In the genomic region with DNA sequence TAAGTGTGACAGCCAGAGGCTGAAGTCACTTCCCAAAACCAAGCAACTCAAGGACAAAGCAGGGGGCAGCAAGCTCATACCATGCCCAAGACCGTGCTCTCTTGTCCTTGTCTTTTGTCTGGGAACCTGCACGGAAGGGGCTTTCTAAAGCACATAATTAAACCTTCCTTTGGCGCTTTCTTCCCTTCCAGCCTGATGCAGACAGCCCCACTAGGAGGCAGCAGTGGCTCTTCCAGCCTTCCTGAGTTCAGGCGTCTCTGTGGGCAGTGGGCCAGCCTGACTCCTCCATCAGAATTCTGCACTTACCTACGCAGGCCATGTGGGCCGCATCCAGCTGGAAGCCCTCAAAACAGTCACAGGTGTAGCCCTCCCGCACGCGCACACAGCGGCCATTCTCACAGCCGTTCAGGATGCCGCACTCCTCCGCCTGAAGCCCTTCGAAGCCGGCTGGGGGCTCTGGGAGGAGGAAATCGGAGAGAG, we compare ENCODE assay signal across 8 cellular contexts. TPM values are rescaled to one million over a fixed set of nuclear protein-coding genes. Genes with fewer than 3 reads are reported as not detected.
DNase-seq lines count a peak whose midpoint lies in the region; ATAC-seq lines count a peak whose summit lies in the region.

No MANE protein-coding gene starts in this region.

- DNase-seq in Daoy (ENCODE audit: low read depth) (peak; percentile 80), NCI-H1694 (lab: John Stamatoyannopoulos, UW) (peak; percentile 96), astrocyte of the hippocampus (ENCODE audit: low read depth, low spot score) (peak; percentile 94), iPS-NIHi11 (ENCODE audit: low spot score) (peak; percentile 66), stromal cell of bone marrow (ENCODE audit: low read depth) (peak; percentile 57)
- DNase-seq in stimulated activated CD8-positive, alpha-beta memory T cell treated with anti-CD3 and anti-CD28 coated beads, Interleukin-4, amount 100 ng/mL, for 48 hours, result no peak

- ATAC-seq in HG03159 (IDR thresholded peaks at IDR 0.05; ENCODE audit: unreplicated experiment), result no peak
- ATAC-seq in GM18520 (IDR thresholded peaks at IDR 0.05; ENCODE audit: unreplicated experiment), result no peak

RNA-seq across cellular contexts. Expression of a gene that starts 7.6 kb away (rescaled TPM):
- 27.1 and 27.8 TPM in 2 replicates for total RNA-seq in Daoy (2014; rRNA removed; shearing (Covaris generic))

RNA-seq across cellular contexts. Expression of a gene that starts 8.1 kb away (rescaled TPM):
- total RNA-seq in Daoy (2014; rRNA removed; shearing (Covaris generic)), result 132 and 135 TPM in 2 replicates
